ENCODE assay signal across 9 cellular contexts in the genomic region with DNA sequence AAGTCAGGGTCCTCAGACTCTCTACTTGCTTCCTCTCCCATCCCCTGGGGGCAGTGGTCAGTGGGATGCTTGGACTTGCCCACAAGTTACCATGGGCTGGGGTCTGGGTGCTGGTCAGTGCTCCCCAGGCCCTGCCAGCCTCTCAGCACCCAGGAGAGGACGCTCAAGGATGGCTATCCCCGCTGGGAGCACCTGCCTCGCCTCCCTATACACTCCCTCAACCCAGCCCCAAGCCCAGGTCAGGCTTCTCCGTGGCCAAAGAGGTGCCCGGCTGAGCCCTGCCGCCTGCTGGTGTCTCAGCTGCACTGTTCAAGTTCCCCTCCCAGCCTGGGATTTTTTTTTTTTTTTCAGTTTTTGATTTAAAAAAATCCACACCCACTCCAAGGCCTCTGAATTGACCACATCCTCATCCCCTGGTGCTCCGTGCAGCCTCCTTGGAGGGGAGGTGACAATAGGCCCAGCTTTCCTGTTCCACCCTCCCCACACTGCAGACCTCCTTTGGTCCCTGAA. TPM values are rescaled to one million over a fixed set of nuclear protein-coding genes. Genes with fewer than 3 reads are reported as not detected.
DNase-seq lines count a peak whose midpoint lies in the region; ATAC-seq and TF ChIP-seq lines count a peak whose summit lies in the region.
"Had no signal": no experiment of that assay in that cellular context is flagged by ENCODE, and none has a peak within 500 bp of the region (broad histone marks: within the 10 kb centered on the region; RNA-seq: fewer than 3 reads in every experiment).

No MANE protein-coding gene starts in this region.

- no peaks in the 10 kb centered on the region for H3K9me3 Mint-ChIP-seq in IgD-negative memory B cell
- peaks cover 4% of the 10 kb centered on the region for H3K9me3 Mint-ChIP-seq in WTC11

- H3K36me3 Mint-ChIP-seq in IgD-negative memory B cell (no peaks in the 10 kb centered on the region), WTC11 (no peaks in the 10 kb centered on the region)

- H4K20me1 ChIP-seq in DND-41 (ENCODE audit: insufficient read depth, low read length) = no peaks in the 10 kb centered on the region; the same call in 1 of the 2 replicates

- CTCF ChIA-PET in WTC11 (lab: Charles Lee) = interaction anchor here (0.6 to 1.8 kb wide), 6 partner anchors 9 to 185 kb away, joined by 3 to 8 read pairs (median 5); no protein-coding TSS in a partner anchor

- H3K36me3 ChIP-seq in DND-41 (ENCODE audit: insufficient read depth, low read length) = no peaks in the 10 kb centered on the region
- H3K36me3 ChIP-seq in gastrocnemius medialis = no peaks in the 10 kb centered on the region

- no peak overlapping the region for H2AFZ ChIP-seq in DND-41 (ENCODE audit: low read depth, low read length)

- no peak for TF ChIP-seq POLR2A in gastrocnemius medialis (IDR thresholded peaks at IDR 0.05)

- TF ChIP-seq CTCF in DND-41 (IDR thresholded peaks at IDR 0.05; ENCODE audit: borderline replicate concordance, extremely low read depth, low read length, poor library complexity, severe bottlenecking) = peak; percentile 24
- TF ChIP-seq CTCF in WTC11 (IDR thresholded peaks at IDR 0.05) = peak; percentile 49; the same call in 1 of the 2 replicates
- peak in 2 of 5 experiments; percentile 23 to 32 for TF ChIP-seq CTCF in gastrocnemius medialis (IDR thresholded peaks at IDR 0.05 in 4 of 5, conservative IDR thresholded peaks at IDR 0.05 in 1 of 5)

- no peaks in the 10 kb centered on the region for H3K79me2 ChIP-seq in DND-41 (ENCODE audit: insufficient read depth, low read length)

- H3K4me1 Mint-ChIP-seq in IgD-negative memory B cell (peaks cover 0 to 12% (median 9%) of the 10 kb centered on the region in 3 donors), WTC11 (peaks cover 4% of the 10 kb centered on the region; the same call in 1 of the 2 replicates)

- no peak for ATAC-seq in DND-41 (ENCODE audit: insufficient read depth, low read depth)
- ATAC-seq in WTC11 = peak; percentile 7
- no peak for ATAC-seq in right cardiac atrium
- no peak for ATAC-seq in gastrocnemius medialis
- ATAC-seq in GM18870 (IDR thresholded peaks at IDR 0.05; ENCODE audit: unreplicated experiment) = no peak

- H3K4me2 ChIP-seq in DND-41 (ENCODE audit: insufficient read depth, low read length) = no peak overlapping the region

- H3K4me3 Mint-ChIP-seq in IgD-negative memory B cell = peak overlapping the region in 3 of 4 donors; percentile 32 to 82 (median 79)
- H3K4me3 Mint-ChIP-seq in WTC11 = peak overlapping the region; percentile 27

- WGBS in right cardiac atrium = 26% methylated on average over 7 of the region's 7 CpGs

- intact Hi-C loops in right cardiac atrium (cut with DNase I) (loop anchor here in 2 of 4 donors (5.0 to 10.0 kb wide), 2 partner anchors 125 to 127 kb away; no protein-coding TSS in a partner anchor), gastrocnemius medialis (cut with DNase I; ENCODE audit: low total_unique reads) (no loop called here)

- DNase-seq in DND-41 (no peak), WTC11 (ENCODE audit: low spot score) (peak; percentile 72), right cardiac atrium (peak in 2 of 3 donors; percentile 75 to 80), gastrocnemius medialis (no peak), NCI-H774 (lab: John Stamatoyannopoulos, UW) (no peak), foreskin melanocyte (no peak)

- no peak overlapping the region for H3K27ac ChIP-seq in DND-41 (ENCODE audit: low read length)
- no peak overlapping the region for H3K27ac ChIP-seq in right cardiac atrium (ENCODE audit: low read length)
- H3K27ac ChIP-seq in gastrocnemius medialis = no peak overlapping the region

- peak overlapping the region in 2 of 3 donors; percentile 92 for H3K27ac Mint-ChIP-seq in IgD-negative memory B cell
- no peak overlapping the region for H3K27ac Mint-ChIP-seq in WTC11

- H3K27me3 Mint-ChIP-seq in IgD-negative memory B cell (peaks cover 1% of the 10 kb centered on the region), WTC11 (ENCODE audit: low read depth) (peaks cover 32% of the 10 kb centered on the region)

- no peak overlapping the region for H3K4me3 ChIP-seq in DND-41 (ENCODE audit: low read depth in 1 of 2, low read length in 2 of 2)
- H3K4me3 ChIP-seq in right cardiac atrium (ENCODE audit: low read length) = no peak overlapping the region
- no peak overlapping the region for H3K4me3 ChIP-seq in gastrocnemius medialis

- in situ Hi-C loops in gastrocnemius medialis (cut with MboI; ENCODE audit: low sequenced_read_pairs in 4 of 4) = no loop called here

- POLR2A ChIA-PET in WTC11 (lab: Charles Lee) = no interaction called here

- H3K27me3 ChIP-seq in DND-41 (ENCODE audit: insufficient read depth, low read length, poor library complexity) (no peaks in the 10 kb centered on the region), right cardiac atrium (ENCODE audit: control insufficient read depth, insufficient read depth) (no peaks in the 10 kb centered on the region), gastrocnemius medialis (peaks cover 13 to 23% (median 21%) of the 10 kb centered on the region in 3 donors)

- H3K4me1 ChIP-seq in DND-41 (ENCODE audit: insufficient read depth, low read length) (no peaks in the 10 kb centered on the region), right cardiac atrium (ENCODE audit: control insufficient read depth, insufficient read depth, low read length) (no peaks in the 10 kb centered on the region), gastrocnemius medialis (peaks cover 0 to 7% of the 10 kb centered on the region in 2 donors)

- no peaks in the 10 kb centered on the region for H3K9me3 ChIP-seq in DND-41 (ENCODE audit: insufficient read depth, low read length, severe bottlenecking)
- H3K9me3 ChIP-seq in right cardiac atrium (ENCODE audit: control insufficient read depth, low read length) = no peaks in the 10 kb centered on the region
- H3K9me3 ChIP-seq in gastrocnemius medialis = no peaks in the 10 kb centered on the region

- no peak overlapping the region for H3K9ac ChIP-seq in DND-41 (ENCODE audit: low read depth, low read length)

TF ChIP-seq in WTC11, 78 proteins besides CTCF, POLR2A, EP300 and RAD21 (continues in another document):
- TF ChIP-seq, protein P1, sequence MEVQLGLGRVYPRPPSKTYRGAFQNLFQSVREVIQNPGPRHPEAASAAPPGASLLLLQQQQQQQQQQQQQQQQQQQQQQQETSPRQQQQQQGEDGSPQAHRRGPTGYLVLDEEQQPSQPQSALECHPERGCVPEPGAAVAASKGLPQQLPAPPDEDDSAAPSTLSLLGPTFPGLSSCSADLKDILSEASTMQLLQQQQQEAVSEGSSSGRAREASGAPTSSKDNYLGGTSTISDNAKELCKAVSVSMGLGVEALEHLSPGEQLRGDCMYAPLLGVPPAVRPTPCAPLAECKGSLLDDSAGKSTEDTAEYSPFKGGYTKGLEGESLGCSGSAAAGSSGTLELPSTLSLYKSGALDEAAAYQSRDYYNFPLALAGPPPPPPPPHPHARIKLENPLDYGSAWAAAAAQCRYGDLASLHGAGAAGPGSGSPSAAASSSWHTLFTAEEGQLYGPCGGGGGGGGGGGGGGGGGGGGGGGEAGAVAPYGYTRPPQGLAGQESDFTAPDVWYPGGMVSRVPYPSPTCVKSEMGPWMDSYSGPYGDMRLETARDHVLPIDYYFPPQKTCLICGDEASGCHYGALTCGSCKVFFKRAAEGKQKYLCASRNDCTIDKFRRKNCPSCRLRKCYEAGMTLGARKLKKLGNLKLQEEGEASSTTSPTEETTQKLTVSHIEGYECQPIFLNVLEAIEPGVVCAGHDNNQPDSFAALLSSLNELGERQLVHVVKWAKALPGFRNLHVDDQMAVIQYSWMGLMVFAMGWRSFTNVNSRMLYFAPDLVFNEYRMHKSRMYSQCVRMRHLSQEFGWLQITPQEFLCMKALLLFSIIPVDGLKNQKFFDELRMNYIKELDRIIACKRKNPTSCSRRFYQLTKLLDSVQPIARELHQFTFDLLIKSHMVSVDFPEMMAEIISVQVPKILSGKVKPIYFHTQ (CRISPR knock-in tag; IDR thresholded peaks at IDR 0.05) = no peak
- TF ChIP-seq GRHL2 (CRISPR knock-in tag; IDR thresholded peaks at IDR 0.05; ENCODE audit: insufficient replicate concordance, severe bottlenecking) (no peak), ZNF138 (CRISPR knock-in tag; conservative IDR thresholded peaks at IDR 0.05) (no peak), MXD4 (CRISPR knock-in tag; IDR thresholded peaks at IDR 0.05; ENCODE audit: borderline replicate concordance) (no peak), ZNF416 (CRISPR knock-in tag; IDR thresholded peaks at IDR 0.05) (no peak), ESRRA (CRISPR knock-in tag; IDR thresholded peaks at IDR 0.05; ENCODE audit: borderline replicate concordance) (no peak), CREB1 (CRISPR knock-in tag; IDR thresholded peaks at IDR 0.05) (no peak), IRF2 (CRISPR knock-in tag; IDR thresholded peaks at IDR 0.05; ENCODE audit: borderline replicate concordance, low read depth) (no peak), NFE2L1 (CRISPR knock-in tag; IDR thresholded peaks at IDR 0.05) (no peak)
- TF ChIP-seq, protein P2, sequence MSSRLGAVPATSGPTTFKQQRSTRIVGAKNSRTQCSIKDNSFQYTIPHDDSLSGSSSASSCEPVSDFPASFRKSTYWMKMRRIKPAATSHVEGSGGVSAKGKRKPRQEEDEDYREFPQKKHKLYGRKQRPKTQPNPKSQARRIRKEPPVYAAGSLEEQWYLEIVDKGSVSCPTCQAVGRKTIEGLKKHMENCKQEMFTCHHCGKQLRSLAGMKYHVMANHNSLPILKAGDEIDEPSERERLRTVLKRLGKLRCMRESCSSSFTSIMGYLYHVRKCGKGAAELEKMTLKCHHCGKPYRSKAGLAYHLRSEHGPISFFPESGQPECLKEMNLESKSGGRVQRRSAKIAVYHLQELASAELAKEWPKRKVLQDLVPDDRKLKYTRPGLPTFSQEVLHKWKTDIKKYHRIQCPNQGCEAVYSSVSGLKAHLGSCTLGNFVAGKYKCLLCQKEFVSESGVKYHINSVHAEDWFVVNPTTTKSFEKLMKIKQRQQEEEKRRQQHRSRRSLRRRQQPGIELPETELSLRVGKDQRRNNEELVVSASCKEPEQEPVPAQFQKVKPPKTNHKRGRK (CRISPR knock-in tag; IDR thresholded peaks at IDR 0.05; ENCODE audit: borderline replicate concordance) = no peak

RNA-seq across cellular contexts. Expression of a gene that starts 10.8 kb away (rescaled TPM):
- polyA plus RNA-seq in IgD-negative memory B cell (0.36 TPM), right cardiac atrium (3.0 TPM)
- total RNA-seq in WTC11 (2021) (0.11 to 0.14 TPM in 2 of 3 replicates, not detected in the other), right cardiac atrium (1 to 10 TPM in 3 of 4 donors, under 1 TPM in 1; 0.91 to 3.6 (median 1.1) TPM), gastrocnemius medialis (1 to 10 TPM; 2.2 to 9.4 (median 6.3) TPM)
- total RNA-seq: renal cortical epithelial cell had no signal

Comparison
In these comparisons a context has a peak if more than half of its experiments do, and no peak if none do; other contexts are left out.
1. DNase-seq: peak in WTC11 (single experiment) and right cardiac atrium (2 of 3); none in DND-41 (single experiment), gastrocnemius medialis (0 of 2), NCI-H774 (single experiment) and foreskin melanocyte (single experiment).